Comparison of ENCODE assay signal across 3 cellular contexts in genomic region chr5:63180190-63180589, GRCh38.
A peak's percentile ranks its signal among the peaks of the same experiment; 100 is the strongest.
DNase-seq lines count a peak whose midpoint lies in the region; ATAC-seq, FAIRE-seq and TF ChIP-seq lines count a peak whose summit lies in the region.
"Not testable (repeated sequence)": the region's sequence is repeated elsewhere in the genome, so short reads cannot be mapped to it uniquely, and the experiment has no call there.

No MANE protein-coding gene starts in this region.

- TF ChIP-seq EP300 in A549 (IDR thresholded peaks at IDR 0.05), result not testable (repeated sequence)

- not testable (repeated sequence) for ATAC-seq in A549, WTC11

- not testable (repeated sequence) for H3K4me1 Mint-ChIP-seq in WTC11

- 18% methylated on average over 1 of the region's 1 CpG for WGBS in A549 (ENCODE audit: missing lambda C conversion rate)

- FAIRE-seq in A549 (lab: Jason Lieb, UNC), result not testable (repeated sequence)

- not testable (repeated sequence) for H3K4me2 ChIP-seq in A549

- H3K36me3 Mint-ChIP-seq in WTC11, result not testable (repeated sequence)

- not testable (repeated sequence) for H3K27ac Mint-ChIP-seq in WTC11

- H3K9me3 Mint-ChIP-seq in WTC11, result peaks cover 22% of the 10 kb centered on the region

- TF ChIP-seq POLR2A in A549 (IDR thresholded peaks at IDR 0.05; ENCODE audit: low read length), result not testable (repeated sequence)

- not testable (repeated sequence) for H3K27ac ChIP-seq in A549; HEK293 (ENCODE audit: extremely low read depth, low read depth, low read length)

- not testable (repeated sequence) for H3K4me3 ChIP-seq in A549; HEK293 (ENCODE audit: low read depth, low read length)

- TF ChIP-seq CTCF in A549 (IDR thresholded peaks at IDR 0.05); HEK293 (tag by site-specific recombination; IDR thresholded peaks at IDR 0.05); WTC11 (IDR thresholded peaks at IDR 0.05): not testable (repeated sequence)

- H3K4me1 ChIP-seq in A549; HEK293 (ENCODE audit: control insufficient read depth, insufficient read depth, low read length): not testable (repeated sequence)

- CTCF ChIA-PET in A549 (lab: Yijun Ruan, JAX); HEK293 (lab: Yijun Ruan, JAX); WTC11 (lab: Charles Lee): not testable (repeated sequence)

- H3K27me3 Mint-ChIP-seq in WTC11 (ENCODE audit: low read depth), result not testable (repeated sequence)

- H3K36me3 ChIP-seq in HEK293 (ENCODE audit: control insufficient read depth in 2 of 2, insufficient read depth in 1 of 2, low read length in 2 of 2), result not testable (repeated sequence)

- H3K9me3 ChIP-seq in A549; HEK293 (ENCODE audit: control insufficient read depth, insufficient read depth, low read depth, low read length): not testable (repeated sequence)

- H3K4me3 Mint-ChIP-seq in WTC11, result not testable (repeated sequence)

- POLR2A ChIA-PET in A549 (lab: Yijun Ruan, JAX); HEK293 (lab: Yijun Ruan, JAX); WTC11 (lab: Charles Lee): not testable (repeated sequence)

- TF ChIP-seq RAD21 in A549 (conservative IDR thresholded peaks at IDR 0.05 in 1 of 2, IDR thresholded peaks at IDR 0.05 in 1 of 2), result not testable (repeated sequence)

- DNase-seq in A549 (ENCODE audit: low read depth in 1 of 2, low spot score in 1 of 2); WTC11 (ENCODE audit: low spot score): not testable (repeated sequence)

TF ChIP-seq in A549, 52 proteins besides CTCF, POLR2A, EP300 and RAD21:
- peak; percentile 26; the same call in 1 of the 2 replicates for TF ChIP-seq ZC3H11A (IDR thresholded peaks at IDR 0.05)

TF ChIP-seq in HEK293, 187 proteins besides CTCF, POLR2A, EP300 and RAD21 (continues in another document):
- peak; percentile 67; the same call in 1 of the 2 replicates for TF ChIP-seq ZNF518A (tag by site-specific recombination; conservative IDR thresholded peaks at IDR 0.05; ENCODE audit: low read depth)
- peak; percentile 41; the same call in 1 of the 2 replicates for TF ChIP-seq ZNF140 (tag by site-specific recombination; IDR thresholded peaks at IDR 0.05)
- peak; percentile 28; the same call in 1 of the 2 replicates for TF ChIP-seq ZBTB8A (tag by site-specific recombination; IDR thresholded peaks at IDR 0.05)
- peak; percentile 86; the same call in 1 of the 2 replicates for TF ChIP-seq ZNF394 (tag by site-specific recombination; IDR thresholded peaks at IDR 0.05; ENCODE audit: borderline replicate concordance)
- TF ChIP-seq ZNF433 (tag by site-specific recombination; IDR thresholded peaks at IDR 0.05; ENCODE audit: low read depth), result peak; percentile 41; the same call in 1 of the 2 replicates

TF ChIP-seq in WTC11, 78 proteins besides CTCF, POLR2A, EP300 and RAD21:
- peak; percentile 21; the same call in 1 of the 2 replicates for TF ChIP-seq HMGA2 (CRISPR knock-in tag; IDR thresholded peaks at IDR 0.05)
